ENCODE assay signal across 8 cellular contexts in genomic region chr2:98346259-98347236, GRCh38. TPM values are rescaled to one million over a fixed set of nuclear protein-coding genes. Genes with fewer than 3 reads are reported as not detected.
DNase-seq lines count a peak whose midpoint lies in the region; ATAC-seq lines count a peak whose summit lies in the region.
"Had no signal": no experiment of that assay in that cellular context is flagged by ENCODE, and none has a peak within 500 bp of the region (broad histone marks: within the 10 kb centered on the region; RNA-seq: fewer than 3 reads in every experiment).

CNGA3 (plus strand) TSS chr2:98346456; CDS start chr2:98369976, 23,520 bp downstream.

- no peak within 1 kb of the TSS for H3K27ac ChIP-seq in HUES64 (ENCODE audit: low read depth, low read length)

- intact Hi-C loops in activated naive CD4-positive, alpha-beta T cell treated with anti-CD3 and anti-CD28 coated beads for 36 hours (cut with micrococcal nuclease), result no loop called here

- H3K9ac ChIP-seq in HUES64 (ENCODE audit: low read depth, low read length) (no peak within 1 kb of the TSS), iPS-15b (ENCODE audit: low read depth, low read length) (no peak within 1 kb of the TSS)

- DNase-seq in activated naive CD4-positive, alpha-beta T cell treated with anti-CD3 and anti-CD28 coated beads for 36 hours, result peak; percentile 37
- DNase-seq in stimulated activated CD4-positive, alpha-beta T cell treated with anti-CD3 and anti-CD28 coated beads, Interleukin-4, amount 100 ng/mL, for 1 hour, result peak; percentile 29
- DNase-seq in pons (ENCODE audit: low spot score), result no peak
- no peak for DNase-seq in SHP77 (lab: John Stamatoyannopoulos, UW)

- H3K9me3 Mint-ChIP-seq in activated naive CD4-positive, alpha-beta T cell treated with anti-CD3 and anti-CD28 coated beads for 36 hours, result peaks cover 3% of the 10 kb centered on the region

- H3K4me3 Mint-ChIP-seq in activated naive CD4-positive, alpha-beta T cell treated with anti-CD3 and anti-CD28 coated beads for 36 hours, result no peak within 1 kb of the TSS

- H3K36me3 ChIP-seq in HUES64 (ENCODE audit: insufficient read depth, low read length), result no peaks in the 10 kb centered on the region
- no peaks in the 10 kb centered on the region for H3K36me3 ChIP-seq in iPS-15b (ENCODE audit: control insufficient read depth, insufficient read depth, low read length)

- under 1% methylated on average over 73 of the region's 73 CpGs for WGBS in HUES64

- peaks cover 3% of the 10 kb centered on the region; the same call in 1 of the 2 replicates for H3K9me3 ChIP-seq in HUES64 (ENCODE audit: insufficient read depth, low read depth, low read length)
- no peaks in the 10 kb centered on the region for H3K9me3 ChIP-seq in iPS-15b (ENCODE audit: control insufficient read depth, insufficient read depth, low read length)

- CTCF ChIA-PET in activated naive CD4-positive, alpha-beta T cell treated with anti-CD3 and anti-CD28 coated beads for 36 hours (lab: Charles Lee), result no interaction called here

- H3K27ac Mint-ChIP-seq in activated naive CD4-positive, alpha-beta T cell treated with anti-CD3 and anti-CD28 coated beads for 36 hours, result no peak within 1 kb of the TSS

- no peaks in the 10 kb centered on the region for H3K36me3 Mint-ChIP-seq in activated naive CD4-positive, alpha-beta T cell treated with anti-CD3 and anti-CD28 coated beads for 36 hours (ENCODE audit: low read depth)

- H3K27me3 Mint-ChIP-seq in activated naive CD4-positive, alpha-beta T cell treated with anti-CD3 and anti-CD28 coated beads for 36 hours (ENCODE audit: low read depth), result peaks cover 65% of the 10 kb centered on the region

- no peak for ATAC-seq in HG02981 (IDR thresholded peaks at IDR 0.05; ENCODE audit: unreplicated experiment)

- peaks cover 6% of the 10 kb centered on the region; the same call in 1 of the 2 replicates for H3K4me1 ChIP-seq in HUES64 (ENCODE audit: insufficient read depth, low read length)
- H3K4me1 ChIP-seq in iPS-15b (ENCODE audit: control insufficient read depth, insufficient read depth, low read length), result peaks cover 8% of the 10 kb centered on the region

- H3K4me3 ChIP-seq in HUES64 (ENCODE audit: low read length) (peak within 1 kb of the TSS; percentile 48), iPS-15b (ENCODE audit: low read depth, low read length) (peak within 1 kb of the TSS; percentile 60)

- H3K4me1 Mint-ChIP-seq in activated naive CD4-positive, alpha-beta T cell treated with anti-CD3 and anti-CD28 coated beads for 36 hours (ENCODE audit: low read depth), result peaks cover 13% of the 10 kb centered on the region

- H3K27me3 ChIP-seq in HUES64 (ENCODE audit: insufficient read depth, low read length), result peaks cover 87% of the 10 kb centered on the region
- H3K27me3 ChIP-seq in iPS-15b (ENCODE audit: control insufficient read depth, insufficient read depth, low read length), result peaks cover 84% of the 10 kb centered on the region

RNA-seq across cellular contexts. Expression of gene CNGA3, which starts in this region (rescaled TPM):
- not detected for polyA plus RNA-seq in HUES64 (2013, experiment 1 of 2)
- polyA plus RNA-seq in HUES64 (2013, experiment 2 of 2), result not detected
- not detected for total RNA-seq in activated naive CD4-positive, alpha-beta T cell treated with anti-CD3 and anti-CD28 coated beads for 36 hours
- total RNA-seq: pulmonary artery endothelial cell had no signal

Comparison
In these comparisons a context has a peak if more than half of its experiments do, and no peak if none do; other contexts are left out.
1. Peak in DNase-seq in activated naive CD4-positive, alpha-beta T cell treated with anti-CD3 and anti-CD28 coated beads for 36 hours; RNA of the gene not detected or under 1 TPM.